1 cellular context compared by ENCODE assay signal in genomic region chrX:118350221-118350620, GRCh38.
TF ChIP-seq lines count a peak whose summit lies in the region.

No MANE protein-coding gene starts in this region.

TF ChIP-seq in K562, 482 proteins besides CTCF, POLR2A, EP300 and RAD21 (continued from another document):
- TF ChIP-seq MGA (IDR thresholded peaks at IDR 0.05) (no peak), MAX (CRISPR knock-in tag; IDR thresholded peaks at IDR 0.05) (no peak)
